ENCODE assay signal across 12 cellular contexts in genomic region chr7:20395494-20395893, GRCh38.
DNase-seq lines count a peak whose midpoint lies in the region; ATAC-seq and TF ChIP-seq lines count a peak whose summit lies in the region.
"Had no signal": no experiment of that assay in that cellular context is flagged by ENCODE, and none has a peak within 500 bp of the region (broad histone marks: within the 10 kb centered on the region; RNA-seq: fewer than 3 reads in every experiment).

No MANE protein-coding gene starts in this region.

- TF ChIP-seq CTCF in GM10266 (IDR thresholded peaks at IDR 0.05; ENCODE audit: control insufficient read depth, insufficient read depth, low read depth, missing control alignments), result no peak

- DNase-seq in GM10266 (ENCODE audit: extremely low spot score), result no peak
- DNase-seq in left ventricle myocardium superior, result no peak
- no peak for DNase-seq in NCI-H1105 treated with DMSO at 0.1 percent for 48 hours (lab: John Stamatoyannopoulos, UW)
- DNase-seq in effector memory CD4-positive, alpha-beta T cell, result no peak
- DNase-seq: ACHN; activated T-cell treated with anti-CD3 and anti-CD28 coated beads, Interleukin-2, amount 50 U/mL, for 72 hours; NCI-H2171 had no signal

- no peaks in the 10 kb centered on the region for H3K4me1 ChIP-seq in effector memory CD4-positive, alpha-beta T cell (ENCODE audit: control insufficient read depth, insufficient read depth, low read length, poor library complexity, severe bottlenecking)

- intact Hi-C loops in left ventricle myocardium superior (cut with micrococcal nuclease), result no loop called here

- ATAC-seq in GM18520 (IDR thresholded peaks at IDR 0.05; ENCODE audit: unreplicated experiment), result peak; percentile 89
- peak; percentile 79 for ATAC-seq in GM21447 (IDR thresholded peaks at IDR 0.05; ENCODE audit: unreplicated experiment)
- peak; percentile 69 for ATAC-seq in HG02943 (IDR thresholded peaks at IDR 0.05; ENCODE audit: low read depth, unreplicated experiment)
- peak; percentile 64 for ATAC-seq in HG03565 (IDR thresholded peaks at IDR 0.05; ENCODE audit: unreplicated experiment)
- ATAC-seq in left ventricle myocardium superior, result no peak
- ATAC-seq: activated T-cell treated with anti-CD3 and anti-CD28 coated beads, Interleukin-2, amount 50 U/mL, for 72 hours; GM23338 had no signal

- no peaks in the 10 kb centered on the region for H3K9me3 ChIP-seq in effector memory CD4-positive, alpha-beta T cell (ENCODE audit: control insufficient read depth, low read length)

- H3K27ac ChIP-seq in effector memory CD4-positive, alpha-beta T cell (ENCODE audit: insufficient read depth, low read length, poor library complexity, severe bottlenecking), result no peak overlapping the region

- H3K36me3 ChIP-seq in effector memory CD4-positive, alpha-beta T cell (ENCODE audit: control insufficient read depth, insufficient read depth, low read length), result no peaks in the 10 kb centered on the region

- H3K4me3 ChIP-seq in effector memory CD4-positive, alpha-beta T cell (ENCODE audit: insufficient read depth, low read depth, low read length, poor library complexity, severe bottlenecking), result no peak overlapping the region
- H3K4me3 ChIP-seq: GM23338 had no signal

- no peaks in the 10 kb centered on the region for H3K27me3 ChIP-seq in effector memory CD4-positive, alpha-beta T cell (replicated peaks; ENCODE audit: control insufficient read depth, insufficient read depth, low read length, poor library complexity, severe bottlenecking)
